ENCODE assay signal across 22 cellular contexts in the genomic region with DNA sequence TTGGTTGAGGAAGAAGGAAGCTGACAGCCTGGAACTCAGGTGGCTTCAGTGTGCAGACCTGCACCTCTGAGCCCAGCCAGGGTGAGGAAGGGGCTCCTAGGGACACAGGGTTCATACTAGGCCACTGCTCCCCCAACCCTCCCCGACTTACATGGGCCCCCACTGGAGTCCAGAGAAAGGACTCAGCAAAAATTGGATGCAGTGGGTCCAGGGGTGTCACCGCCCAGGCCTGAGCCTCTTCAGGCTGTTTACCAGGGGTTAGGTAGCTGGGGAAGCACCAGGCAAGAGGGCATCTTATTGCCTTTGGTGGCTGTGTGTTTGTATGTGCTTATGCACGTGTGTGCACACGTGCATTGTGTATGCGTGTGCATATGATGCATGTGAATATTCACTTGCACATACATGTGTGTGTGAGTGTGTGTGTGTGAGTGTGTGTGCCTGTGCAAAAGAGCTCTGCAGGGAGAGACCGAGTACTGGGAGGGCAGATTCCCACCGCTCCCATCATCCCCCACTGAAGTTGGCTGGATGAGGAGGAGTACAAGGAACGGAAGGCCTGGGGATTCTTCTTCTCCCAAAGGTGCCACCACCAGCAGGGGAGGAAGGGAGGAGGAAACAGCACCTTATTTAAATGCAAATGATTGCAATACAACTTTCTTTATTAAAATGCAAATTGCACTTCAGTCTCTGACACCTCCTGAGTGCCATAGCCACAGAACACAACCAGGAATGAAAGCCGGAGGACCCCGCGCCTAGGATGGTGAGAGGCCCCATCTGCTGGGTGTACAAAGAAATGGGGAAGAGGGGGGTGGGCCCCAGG.
A peak's percentile ranks its signal among the peaks of the same experiment; 100 is the strongest.
DNase-seq lines count a peak whose midpoint lies in the region; ATAC-seq, FAIRE-seq and TF ChIP-seq lines count a peak whose summit lies in the region.
"Had no signal": no experiment of that assay in that cellular context is flagged by ENCODE, and none has a peak within 500 bp of the region (broad histone marks: within the 10 kb centered on the region; RNA-seq: fewer than 3 reads in every experiment).

No MANE protein-coding gene starts in this region.

- intact Hi-C loops in posterior vena cava (cut with DNase I) (no loop called here), dorsolateral prefrontal cortex (cut with DNase I) (no loop called here)

- H3K36me3 ChIP-seq in HAP-1 (replicated peaks) (no peaks in the 10 kb centered on the region), bronchial epithelial cell (ENCODE audit: control insufficient read depth, insufficient read depth, low read length) (no peaks in the 10 kb centered on the region)

- H3K4me3 ChIP-seq in HAP-1 (no peak overlapping the region), bronchial epithelial cell (ENCODE audit: low read depth, low read length) (no peak overlapping the region), dorsolateral prefrontal cortex (no peak overlapping the region)

- TF ChIP-seq CTCF in bronchial epithelial cell (IDR thresholded peaks at IDR 0.05; ENCODE audit: insufficient read depth, low read length, severe bottlenecking) (no peak), dorsolateral prefrontal cortex (IDR thresholded peaks at IDR 0.05 in 54 of 56, conservative IDR thresholded peaks at IDR 0.05 in 2 of 56; ENCODE audit: low read depth in 1 of 56, partially characterized antibody in 56 of 56) (no peak)

- no peak for ATAC-seq in HG03159 (IDR thresholded peaks at IDR 0.05; ENCODE audit: unreplicated experiment)
- ATAC-seq: SK-N-SH treated with all-trans-retinoic acid at 6 μM for 48 hours had no signal

- in situ Hi-C loops in HAP-1 (cut with MboI; ENCODE audit: low sequenced_read_pairs), result no loop called here

- peak; percentile 66 for FAIRE-seq in bronchial epithelial cell (lab: Jason Lieb, UNC)
- FAIRE-seq: A204.1, GM12892, GM18507, H54 had no signal

- no peak overlapping the region for H3K27ac ChIP-seq in dorsolateral prefrontal cortex
- H3K27ac ChIP-seq: HL-60 had no signal

- no peaks in the 10 kb centered on the region for H3K9me3 ChIP-seq in HAP-1

- H3K27me3 ChIP-seq in HAP-1 (ENCODE audit: low read depth) (peaks cover 4% of the 10 kb centered on the region; the same call in 1 of the 2 replicates), bronchial epithelial cell (ENCODE audit: control insufficient read depth, insufficient read depth, low read length) (no peaks in the 10 kb centered on the region), dorsolateral prefrontal cortex (peaks cover 0 to 15% (median 0%) of the 10 kb centered on the region in 45 donors)

- H3K4me1 ChIP-seq in HAP-1, result peaks cover 11% of the 10 kb centered on the region

- DNase-seq in NCI-H2171 (lab: John Stamatoyannopoulos, UW) (peak; percentile 51), NCI-H2171 treated with DMSO at 0.1 percent for 48 hours (lab: John Stamatoyannopoulos, UW) (no peak), HAP-1 (ENCODE audit: low spot score in 2 of 2) (peak; percentile 52 to 66), bronchial epithelial cell (ENCODE audit: low read depth) (no peak), posterior vena cava (ENCODE audit: low spot score) (peak; percentile 53), NCI-H226 (no peak), dorsolateral prefrontal cortex (no peak)
- DNase-seq: C1 segment of cervical spinal cord, EL, HFFc6, IMR-90, NCI-H1048, NCI-H1436 treated with DMSO at 0.1 percent for 48 hours, OCI-M1, T-cell had no signal

Comparison
In these comparisons a context has a peak if more than half of its experiments do, and no peak if none do; other contexts are left out.
1. DNase-seq: peak in NCI-H2171 (single experiment), HAP-1 (2 of 2) and posterior vena cava (single experiment); none in NCI-H2171 treated with DMSO at 0.1 percent for 48 hours (single experiment), bronchial epithelial cell (single experiment), NCI-H226 (single experiment) and dorsolateral prefrontal cortex (0 of 10).